Comparison of ENCODE assay signal across 15 cellular contexts in the genomic region with DNA sequence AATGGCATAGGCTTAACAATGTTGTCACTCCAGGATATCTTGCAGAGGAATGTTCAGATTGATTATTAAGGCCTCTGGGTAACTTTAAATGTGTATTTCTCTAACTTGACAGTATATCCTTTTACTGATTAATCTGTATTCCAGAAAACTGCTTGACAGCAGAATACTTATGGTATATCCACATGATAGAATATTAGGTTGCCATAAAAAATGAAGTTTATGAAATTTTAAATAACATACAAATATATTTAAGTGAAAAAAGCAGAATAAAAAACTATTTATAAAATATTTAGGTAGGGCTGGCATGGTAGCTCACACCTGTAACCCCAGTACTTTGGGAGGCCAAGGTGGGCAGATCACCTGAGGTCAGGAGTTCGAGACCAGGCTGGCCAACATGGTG.
"Had no signal": no experiment of that assay in that cellular context is flagged by ENCODE, and none has a peak within 500 bp of the region (broad histone marks: within the 10 kb centered on the region; RNA-seq: fewer than 3 reads in every experiment).

No MANE protein-coding gene starts in this region.

- DNase-seq: activated CD4-positive, CD25-positive, alpha-beta regulatory T cell; activated naive CD4-positive, alpha-beta T cell treated with Interleukin-2 at 50 U/mL for 16 hours; activated T-cell treated with anti-CD3 and anti-CD28 coated beads for 4 hours; effector memory CD8-positive, alpha-beta T cell; mesenchymal stem cell; mucosa of descending colon; nucleus accumbens; posterior cingulate gyrus; sigmoid colon; stimulated activated naive CD4-positive, alpha-beta T cell treated with Interleukin-2 at 50 U/mL for 16 hours; T-helper 9 cell; thyroid gland had no signal

- H3K9me3 ChIP-seq: ascending aorta, mucosa of descending colon, sigmoid colon, thyroid gland had no signal

- H3K27me3 ChIP-seq: ascending aorta, sigmoid colon, thyroid gland had no signal

- H3K27me3 Mint-ChIP-seq: effector memory CD8-positive, alpha-beta T cell had no signal

- H3K27ac Mint-ChIP-seq: activated T-helper 2 cell treated with anti-CD3 and anti-CD28 coated beads, Interferon-gamma antibody, Interleukin-2, Interleukin-4, amounts not matched to agents 10 μg/mL and 5 μg/mL and 100 μg/mL, durations not matched to agents 14 hours and 24 hours and 36 hours; nephron had no signal

- H3K36me3 ChIP-seq: thyroid gland had no signal

- ATAC-seq: effector memory CD8-positive, alpha-beta T cell; mucosa of descending colon had no signal

- H3K4me3 Mint-ChIP-seq: nephron had no signal

- H3K4me3 ChIP-seq: ascending aorta, mucosa of descending colon, sigmoid colon, thyroid gland had no signal

- H3K9me3 Mint-ChIP-seq: activated T-helper 2 cell treated with anti-CD3 and anti-CD28 coated beads, Interferon-gamma antibody, Interleukin-2, Interleukin-4, amounts not matched to agents 10 μg/mL and 5 μg/mL and 100 μg/mL, durations not matched to agents 14 hours and 24 hours and 36 hours; effector memory CD8-positive, alpha-beta T cell; nephron had no signal

- H3K27ac ChIP-seq: ascending aorta, sigmoid colon had no signal
